ENCODE assay signal across 1 cellular context in the genomic region with DNA sequence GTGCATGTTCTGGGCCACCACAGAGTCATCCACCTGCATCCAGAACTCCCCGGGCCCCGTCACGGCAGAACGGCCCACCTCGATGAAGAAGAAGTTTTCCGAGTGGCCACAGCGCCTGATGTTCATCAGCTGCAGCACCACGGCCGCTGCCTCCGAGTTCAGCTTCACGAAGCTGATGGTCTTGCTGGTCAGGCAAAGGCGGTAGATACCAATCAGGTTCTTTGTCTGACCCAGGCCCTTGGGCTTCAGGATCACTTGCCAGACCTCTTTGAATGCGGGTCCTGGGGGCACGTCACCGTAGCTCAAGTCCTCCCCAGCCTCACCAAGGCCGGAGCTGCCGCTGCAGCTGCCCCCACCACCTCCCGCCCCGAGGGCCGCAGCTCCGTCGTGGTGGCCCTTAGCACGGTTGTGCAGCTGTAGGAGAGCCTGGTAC.
TF ChIP-seq lines count a peak whose summit lies in the region.

No MANE protein-coding gene starts in this region.

TF ChIP-seq in H1, 55 proteins besides CTCF, POLR2A, EP300 and RAD21:
- TF ChIP-seq CBX8 (IDR thresholded peaks at IDR 0.05; ENCODE audit: borderline replicate concordance, low read depth, low read length) (no peak), KDM5A (IDR thresholded peaks at IDR 0.05; ENCODE audit: low read length) (no peak), EZH2 (IDR thresholded peaks at IDR 0.05; ENCODE audit: low read depth, low read length, severe bottlenecking) (no peak), SUZ12 (IDR thresholded peaks at IDR 0.05; ENCODE audit: low read length) (no peak), NRF1 (IDR thresholded peaks at IDR 0.05; ENCODE audit: low read depth, low read length) (no peak), CHD2 (IDR thresholded peaks at IDR 0.05; ENCODE audit: low read length) (no peak)
